In genomic region chr1:49318218-49318617, GRCh38 we compare ENCODE assay signal across 10 cellular contexts.
"Had no signal": no experiment of that assay in that cellular context is flagged by ENCODE, and none has a peak within 500 bp of the region (broad histone marks: within the 10 kb centered on the region; RNA-seq: fewer than 3 reads in every experiment).

No MANE protein-coding gene starts in this region.

- FAIRE-seq: H1, H54 had no signal

- H3K4me3 ChIP-seq: GM23248, GM23338 had no signal

- H2AFZ ChIP-seq: GM23248, GM23338 had no signal

- DNase-seq: GM23248, GOT3, H7, H9, HCEC 1CT, HFFc6 had no signal

- H3K9ac ChIP-seq: GM23248 had no signal

- H3K27ac ChIP-seq: GM23248 had no signal

- H3K4me2 ChIP-seq: GM23338 had no signal

- ATAC-seq: GM23338, HCT116 had no signal
